ENCODE assay signal across 14 cellular contexts in genomic region chr12:57516617-57517153, GRCh38. TPM values are rescaled to one million over a fixed set of nuclear protein-coding genes. Genes with fewer than 3 reads are reported as not detected.
DNase-seq lines count a peak whose midpoint lies in the region; ATAC-seq and TF ChIP-seq lines count a peak whose summit lies in the region.
"Had no signal": no experiment of that assay in that cellular context is flagged by ENCODE, and none has a peak within 500 bp of the region (broad histone marks: within the 10 kb centered on the region; RNA-seq: fewer than 3 reads in every experiment).

No MANE protein-coding gene starts in this region.

- H2AFZ ChIP-seq in SK-N-SH (ENCODE audit: low read depth), result no peak overlapping the region

- H3K4me3 ChIP-seq in SK-N-SH (ENCODE audit: low read depth in 2 of 2, low read length in 1 of 2), result no peak overlapping the region
- no peak overlapping the region for H3K4me3 ChIP-seq in endodermal cell (ENCODE audit: low read length)
- no peak overlapping the region for H3K4me3 ChIP-seq in rectal smooth muscle tissue (ENCODE audit: low read length)
- H3K4me3 ChIP-seq: SJSA1 had no signal

- no peak for TF ChIP-seq EP300 in SK-N-SH (IDR thresholded peaks at IDR 0.05; ENCODE audit: borderline replicate concordance in 1 of 2, low read depth in 1 of 2, low read length in 1 of 2)

- H3K36me3 Mint-ChIP-seq in endodermal cell (ENCODE audit: low read depth), result peaks cover 69% of the 10 kb centered on the region

- CTCF ChIA-PET in SK-N-SH (lab: Yijun Ruan, JAX), result interaction anchor here (0.5 to 1.4 kb wide), 5 partner anchors 25 to 209 kb away, joined by 3 read pairs; partner anchors contain the start of gene GLI1

- peaks cover 41% of the 10 kb centered on the region for H4K20me1 ChIP-seq in SK-N-SH (ENCODE audit: insufficient read depth)

- H3K9me3 ChIP-seq in SK-N-SH (no peaks in the 10 kb centered on the region), endodermal cell (ENCODE audit: control insufficient read depth, low read length) (no peaks in the 10 kb centered on the region)
- H3K9me3 ChIP-seq: SJSA1 had no signal

- H3K27ac Mint-ChIP-seq in endodermal cell, result peak overlapping the region; percentile 58

- no peaks in the 10 kb centered on the region for H3K27me3 ChIP-seq in SK-N-SH (ENCODE audit: insufficient read depth)
- H3K27me3 ChIP-seq in endodermal cell (ENCODE audit: control insufficient read depth, insufficient read depth, low read length, poor library complexity, severe bottlenecking), result no peaks in the 10 kb centered on the region
- H3K27me3 ChIP-seq in rectal smooth muscle tissue (ENCODE audit: control insufficient read depth, insufficient read depth, low read length), result no peaks in the 10 kb centered on the region
- H3K27me3 ChIP-seq: SJSA1 had no signal

- H3F3A ChIP-seq in SK-N-SH (replicated peaks; ENCODE audit: insufficient read depth), result peaks cover 62% of the 10 kb centered on the region

- H3K4me2 ChIP-seq in SK-N-SH, result peak overlapping the region; percentile 5; the same call in 1 of the 2 replicates

- POLR2A ChIA-PET in SK-N-SH (lab: Yijun Ruan, JAX), result interaction anchor here (0.7 to 2.2 kb wide), 4 partner anchors 19 to 55 kb away, joined by 3 to 8 read pairs (median 4); no protein-coding TSS in a partner anchor

- H3K9me3 Mint-ChIP-seq in endodermal cell, result no peaks in the 10 kb centered on the region

- no peaks in the 10 kb centered on the region for H3K9me2 ChIP-seq in SK-N-SH

- WGBS in SK-N-SH (ENCODE audit: low lambda C conversion rate), result 93% methylated on average over 11 of the region's 11 CpGs
- WGBS in endodermal cell (ENCODE audit: insufficient coverage in 1 of 2, insufficient read length in 1 of 2), 2 experiments, result 92 to 97% methylated on average over 9 to 11 of the region's 11 CpGs

- TF ChIP-seq RAD21 in SK-N-SH (IDR thresholded peaks at IDR 0.05; ENCODE audit: low read length), result no peak

- H3K4me1 ChIP-seq in SK-N-SH (ENCODE audit: control insufficient read depth in 1 of 2, insufficient read depth in 2 of 2, low read depth in 1 of 2, low read length in 1 of 2), result peaks cover 21 to 30% of the 10 kb centered on the region in 2 experiments
- H3K4me1 ChIP-seq in endodermal cell (ENCODE audit: control insufficient read depth, insufficient read depth, low read length), result peaks cover 14% of the 10 kb centered on the region
- H3K4me1 ChIP-seq in rectal smooth muscle tissue (ENCODE audit: control insufficient read depth, insufficient read depth, low read length), result peaks cover 30% of the 10 kb centered on the region

- no peak overlapping the region for H3K4me3 Mint-ChIP-seq in endodermal cell

- no peaks in the 10 kb centered on the region for H3K27me3 Mint-ChIP-seq in endodermal cell (ENCODE audit: insufficient read depth)

- no peak for ATAC-seq in SK-N-SH treated with all-trans-retinoic acid at 6 μM for 48 hours

- no peak overlapping the region for H3K9ac ChIP-seq in SK-N-SH
- no peak overlapping the region for H3K9ac ChIP-seq in endodermal cell (ENCODE audit: extremely low read depth, low read length, poor library complexity, severe bottlenecking)
- H3K9ac ChIP-seq in rectal smooth muscle tissue (ENCODE audit: low read length), result no peak overlapping the region

- peaks cover 37% of the 10 kb centered on the region for H3K79me2 ChIP-seq in SK-N-SH (ENCODE audit: insufficient read depth)

- peaks cover 40% of the 10 kb centered on the region for H3K4me1 Mint-ChIP-seq in endodermal cell

- no peak for TF ChIP-seq CTCF in SK-N-SH (IDR thresholded peaks at IDR 0.05)
- no peak for TF ChIP-seq CTCF in endodermal cell (conservative IDR thresholded peaks at IDR 0.05)

- DNase-seq in SK-N-SH (no peak), endodermal cell (no peak), iPS-NIHi7 (ENCODE audit: extremely low spot score) (no peak), NCI-H345 treated with DMSO at 0.1 percent for 48 hours (lab: John Stamatoyannopoulos, UW; ENCODE audit: unreplicated experiment) (no peak), NOMO-1 treated with dmso at 0.1 percent for 144 hours (lab: John Stamatoyannopoulos, UW; ENCODE audit: unreplicated experiment) (no peak)
- DNase-seq: 8988T; Karpas-422; midbrain; NCI-H345; stimulated activated naive CD4-positive, alpha-beta T cell treated with Interleukin-2 at 50 U/mL for 16 hours had no signal

- H3K36me3 ChIP-seq in SK-N-SH (replicated peaks in 1 of 2; ENCODE audit: control insufficient read depth in 1 of 2, insufficient read depth in 2 of 2, low read length in 1 of 2), result peaks cover 57% of the 10 kb centered on the region in 2 experiments
- H3K36me3 ChIP-seq in endodermal cell (ENCODE audit: control insufficient read depth, insufficient read depth, low read length), result peaks cover 74% of the 10 kb centered on the region
- H3K36me3 ChIP-seq in rectal smooth muscle tissue (ENCODE audit: control insufficient read depth, insufficient read depth, low read length), result peaks cover 42% of the 10 kb centered on the region

- H3K27ac ChIP-seq in SK-N-SH (ENCODE audit: low read depth in 2 of 2, low read length in 1 of 2), result peak overlapping the region in 1 of 2 experiments; percentile 98; a peak in 2 of 4 replicates
- no peak overlapping the region for H3K27ac ChIP-seq in endodermal cell (ENCODE audit: low read depth, low read length)
- peak overlapping the region; percentile 46 for H3K27ac ChIP-seq in rectal smooth muscle tissue (ENCODE audit: low read depth, low read length)
- H3K27ac ChIP-seq: SJSA1 had no signal

TF ChIP-seq in SK-N-SH, 30 proteins besides CTCF, POLR2A, EP300 and RAD21 (continues in another document):
- TF ChIP-seq NFIC (IDR thresholded peaks at IDR 0.05; ENCODE audit: borderline replicate concordance) (no peak), FOSL2 (IDR thresholded peaks at IDR 0.05; ENCODE audit: borderline replicate concordance, low read depth) (no peak), SIN3A (IDR thresholded peaks at IDR 0.05; ENCODE audit: borderline replicate concordance, low read depth, low read length) (no peak)

TF ChIP-seq in SK-N-SH treated with all-trans-retinoic acid at 6 μM for 48 hours, 23 proteins besides CTCF, POLR2A, EP300 and RAD21 (continues in another document):
- TF ChIP-seq ESRRG (CRISPR knock-in tag; IDR thresholded peaks at IDR 0.05), result no peak
- no peak for TF ChIP-seq RARB (CRISPR knock-in tag; IDR thresholded peaks at IDR 0.05)
- no peak for TF ChIP-seq BACH2 (CRISPR knock-in tag; IDR thresholded peaks at IDR 0.05; ENCODE audit: borderline replicate concordance)

TF ChIP-seq in PFSK-1, 5 proteins besides CTCF, POLR2A, EP300 and RAD21 (continues in another document):
- peak; percentile 42 for TF ChIP-seq POLR2AphosphoS5 (IDR thresholded peaks at IDR 0.05; ENCODE audit: low read depth, low read length)

RNA-seq across cellular contexts. Expression of gene DDIT3, which starts 3.6 kb away (rescaled TPM):
- 26.3 and 36.5 TPM in 2 replicates for polyA plus RNA-seq in SK-N-SH (2012; rRNA removed)
- polyA plus RNA-seq in SK-N-SH (2012; cell fraction: cytosol; rRNA removed), result 21.4 and 22.5 TPM in 2 replicates
- 82.2 and 97.2 TPM in 2 replicates for polyA plus RNA-seq in SK-N-SH (2012; cell fraction: nucleus; rRNA removed)
- 166 TPM for polyA plus RNA-seq in PFSK-1 (2012; ENCODE audit: insufficient read length, low read depth)
- 10 to 100 TPM in 1 of 2 donors, 1 to 10 TPM in 1; 9.9 to 12.4 TPM for total RNA-seq in endodermal cell
- 19.7 TPM for polyA plus RNA-seq in endodermal cell (2013, experiment 1 of 2)
- polyA plus RNA-seq in endodermal cell (2013, experiment 2 of 2), result 12.3 TPM

RNA-seq across cellular contexts. Expression of gene MBD6, which starts 5.9 kb away (rescaled TPM):
- 3.6 and 8.6 TPM in 2 replicates for polyA plus RNA-seq in SK-N-SH (2012; rRNA removed)
- 3.1 and 6.8 TPM in 2 replicates for polyA plus RNA-seq in SK-N-SH (2012; cell fraction: cytosol; rRNA removed)
- polyA plus RNA-seq in SK-N-SH (2012; cell fraction: nucleus; rRNA removed), result 25.4 TPM in 2 replicates
- polyA plus RNA-seq in PFSK-1 (2012; ENCODE audit: insufficient read length, low read depth), result 69.7 TPM
- total RNA-seq in endodermal cell, result 10 to 100 TPM; 49.2 to 88.2 TPM
- polyA plus RNA-seq in endodermal cell (2013, experiment 1 of 2), result 42.9 TPM
- 32.4 TPM for polyA plus RNA-seq in endodermal cell (2013, experiment 2 of 2)

RNA-seq across cellular contexts. Expression of gene MARS1, which starts 28.8 kb away (rescaled TPM):
- 158 and 193 TPM in 2 replicates for polyA plus RNA-seq in SK-N-SH (2012; rRNA removed)
- 85.9 and 105 TPM in 2 replicates for polyA plus RNA-seq in SK-N-SH (2012; cell fraction: cytosol; rRNA removed)
- polyA plus RNA-seq in SK-N-SH (2012; cell fraction: nucleus; rRNA removed), result 685 and 718 TPM in 2 replicates
- 474 TPM for polyA plus RNA-seq in PFSK-1 (2012; ENCODE audit: insufficient read length, low read depth)
- 100 to 1,000 TPM; 254 to 263 TPM for total RNA-seq in endodermal cell
- polyA plus RNA-seq in endodermal cell (2013, experiment 1 of 2), result 194 TPM
- 152 TPM for polyA plus RNA-seq in endodermal cell (2013, experiment 2 of 2)

RNA-seq across cellular contexts. Expression of gene DCTN2, which starts 30.3 kb away (rescaled TPM):
- 122 and 139 TPM in 2 replicates for polyA plus RNA-seq in SK-N-SH (2012; rRNA removed)
- polyA plus RNA-seq in SK-N-SH (2012; cell fraction: cytosol; rRNA removed), result 120 and 135 TPM in 2 replicates
- polyA plus RNA-seq in SK-N-SH (2012; cell fraction: nucleus; rRNA removed), result 165 and 176 TPM in 2 replicates
- polyA plus RNA-seq in PFSK-1 (2012; ENCODE audit: insufficient read length, low read depth), result 144 TPM
- total RNA-seq in endodermal cell, result 100 to 1,000 TPM; 110 to 114 TPM
- 164 TPM for polyA plus RNA-seq in endodermal cell (2013, experiment 1 of 2)
- polyA plus RNA-seq in endodermal cell (2013, experiment 2 of 2), result 157 TPM

RNA-seq across cellular contexts. Expression of gene KIF5A, which starts 33.2 kb away (rescaled TPM):
- polyA plus RNA-seq in SK-N-SH (2012; rRNA removed), result 6.2 and 8.9 TPM in 2 replicates
- 2.8 and 3.8 TPM in 2 replicates for polyA plus RNA-seq in SK-N-SH (2012; cell fraction: cytosol; rRNA removed)
- polyA plus RNA-seq in SK-N-SH (2012; cell fraction: nucleus; rRNA removed), result 32.0 and 36.4 TPM in 2 replicates
- polyA plus RNA-seq in PFSK-1 (2012; ENCODE audit: insufficient read length, low read depth), result 0.15 TPM
- 1 to 10 TPM; 2.3 to 4.5 TPM for total RNA-seq in endodermal cell
- 17.2 TPM for polyA plus RNA-seq in endodermal cell (2013, experiment 1 of 2)
- polyA plus RNA-seq in endodermal cell (2013, experiment 2 of 2), result 14.5 TPM
